12 cellular contexts compared by ENCODE assay signal in genomic region chr7:93337047-93337446, GRCh38.
"Had no signal": no experiment of that assay in that cellular context is flagged by ENCODE, and none has a peak within 500 bp of the region (broad histone marks: within the 10 kb centered on the region; RNA-seq: fewer than 3 reads in every experiment).

No MANE protein-coding gene starts in this region.

- H3K4me1 Mint-ChIP-seq: activated naive CD8-positive, alpha-beta T cell treated with anti-CD3 and anti-CD28 coated beads, Interleukin-2, amount 10 ng/mL, durations not matched to agents 7 days and 5 days; immature natural killer cell had no signal

- H3K9me3 Mint-ChIP-seq: natural killer cell treated with Interleukin-12 subunit alpha and Interleukin-12 subunit beta and Interleukin-15 and Interleukin-18, amount 100 ng/mL, for 72 hours had no signal

- H3K36me3 ChIP-seq: breast epithelium had no signal

- H3K27me3 Mint-ChIP-seq: activated naive CD8-positive, alpha-beta T cell treated with anti-CD3 and anti-CD28 coated beads, Interleukin-2, amount 10 ng/mL, durations not matched to agents 7 days and 5 days; natural killer cell treated with Interleukin-12 subunit alpha and Interleukin-12 subunit beta and Interleukin-15 and Interleukin-18, amount 100 ng/mL, for 72 hours; progenitor cell of endocrine pancreas; stimulated activated naive CD8-positive, alpha-beta T cell treated with anti-CD3 and anti-CD28 coated beads, Interleukin-15, Interleukin-2, amounts not matched to agents 100 ng/mL and 50 ng/mL, for 24 hours had no signal

- H3K27me3 ChIP-seq: breast epithelium, suprapubic skin had no signal

- H3K27ac Mint-ChIP-seq: activated naive CD8-positive, alpha-beta T cell treated with anti-CD3 and anti-CD28 coated beads, Interleukin-2, amount 10 ng/mL, durations not matched to agents 7 days and 5 days; activated T-helper 1 cell treated with anti-CD3 and anti-CD28 coated beads, Interleukin-12 subunit alpha, Interleukin-12 subunit beta, Interleukin-2, Interleukin-4 antibody, amounts not matched to agents 30 ng/mL and 10 ng/mL and 1 ng/mL, durations not matched to agents 14 hours and 24 hours and 36 hours; immature natural killer cell; natural killer cell treated with Interleukin-12 subunit alpha and Interleukin-12 subunit beta and Interleukin-15 and Interleukin-18, amount 100 ng/mL, for 72 hours; progenitor cell of endocrine pancreas; stimulated activated naive CD8-positive, alpha-beta T cell treated with anti-CD3 and anti-CD28 coated beads, Interleukin-15, Interleukin-2, amounts not matched to agents 100 ng/mL and 50 ng/mL, for 24 hours had no signal

- H3K27ac ChIP-seq: breast epithelium, suprapubic skin had no signal

- H3K4me3 Mint-ChIP-seq: activated naive CD8-positive, alpha-beta T cell treated with anti-CD3 and anti-CD28 coated beads, Interleukin-2, amount 10 ng/mL, durations not matched to agents 7 days and 5 days; activated T-helper 1 cell treated with anti-CD3 and anti-CD28 coated beads, Interleukin-12 subunit alpha, Interleukin-12 subunit beta, Interleukin-2, Interleukin-4 antibody, amounts not matched to agents 30 ng/mL and 10 ng/mL and 1 ng/mL, durations not matched to agents 14 hours and 24 hours and 36 hours; immature natural killer cell; natural killer cell treated with Interleukin-12 subunit alpha and Interleukin-12 subunit beta and Interleukin-15 and Interleukin-18, amount 100 ng/mL, for 72 hours; stimulated activated naive CD8-positive, alpha-beta T cell treated with anti-CD3 and anti-CD28 coated beads, Interleukin-15, Interleukin-2, amounts not matched to agents 100 ng/mL and 50 ng/mL, for 24 hours had no signal

- H3K4me1 ChIP-seq: breast epithelium, suprapubic skin had no signal

- H3K9me3 ChIP-seq: breast epithelium, suprapubic skin had no signal

- H3K4me3 ChIP-seq: breast epithelium, suprapubic skin had no signal

- DNase-seq: activated naive CD8-positive, alpha-beta T cell treated with anti-CD3 and anti-CD28 coated beads, Interleukin-2, amount 10 ng/mL, durations not matched to agents 7 days and 5 days; dermis blood vessel endothelial cell; immature natural killer cell; mesenchymal stem cell; right cardiac atrium; small intestine had no signal
